In the genomic region with DNA sequence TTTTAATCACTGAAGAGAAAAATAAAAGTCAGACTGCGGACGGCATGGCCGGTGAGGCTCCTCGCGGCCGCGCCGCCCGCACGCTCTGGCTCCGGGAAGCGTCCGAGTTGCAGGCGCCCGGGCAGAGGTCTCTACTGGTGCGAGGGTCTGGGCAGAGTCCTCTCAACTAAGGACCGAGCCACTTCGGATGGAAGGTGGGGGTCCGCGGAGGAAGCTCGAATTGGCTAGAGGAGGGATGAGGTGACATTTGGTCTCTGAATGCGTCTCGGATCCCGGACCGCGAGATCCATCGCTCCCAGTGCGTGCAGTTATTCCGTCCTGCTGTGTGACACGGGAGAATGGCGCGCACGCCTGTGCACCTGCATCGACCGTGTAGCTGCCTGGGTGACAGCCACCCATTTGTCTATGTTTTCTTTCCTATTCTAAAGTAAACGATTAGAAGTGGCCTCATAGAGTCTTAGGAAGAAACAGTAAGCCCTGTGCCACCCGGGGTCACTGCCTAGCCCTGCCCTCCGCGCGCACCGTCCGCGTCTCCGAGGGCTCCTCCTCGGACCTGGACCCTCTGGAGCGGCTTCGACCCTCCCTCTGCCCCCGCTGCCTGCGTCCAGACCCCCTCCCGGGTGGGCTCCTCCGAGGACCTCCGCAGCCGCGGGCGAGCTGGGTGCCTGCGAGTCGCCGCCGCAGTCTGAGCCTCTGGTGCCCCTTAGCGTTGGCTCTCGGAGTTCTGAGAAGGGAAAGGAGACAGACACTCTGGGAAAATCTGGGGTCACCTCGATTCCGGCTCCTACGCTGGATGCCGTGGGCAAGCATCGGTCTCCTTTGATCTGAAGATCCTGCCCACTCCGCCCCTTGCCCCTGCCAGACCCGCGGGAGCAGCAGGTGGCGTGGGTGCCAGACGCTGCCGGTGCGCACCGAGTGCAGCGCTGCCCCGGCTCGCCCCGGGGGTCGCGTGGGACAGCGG, we compare ENCODE assay signal across 8 cellular contexts.
DNase-seq lines count a peak whose midpoint lies in the region; ATAC-seq and TF ChIP-seq lines count a peak whose summit lies in the region.

No MANE protein-coding gene starts in this region.

- no peak overlapping the region for H3K27ac Mint-ChIP-seq in WTC11

- TF ChIP-seq CTCF in WTC11 (IDR thresholded peaks at IDR 0.05): peak; percentile 23; the same call in 1 of the 2 replicates

- intact Hi-C loops in posterior cingulate gyrus (cut with DNase I): loop anchor here (1.0 to 5.0 kb wide), 2 partner anchors 496 to 657 kb away; no protein-coding TSS in a partner anchor

- H3K27me3 Mint-ChIP-seq in WTC11 (ENCODE audit: low read depth): peaks cover 53% of the 10 kb centered on the region

- H3K36me3 Mint-ChIP-seq in WTC11: no peaks in the 10 kb centered on the region

- no peaks in the 10 kb centered on the region for H3K9me3 Mint-ChIP-seq in WTC11

- POLR2A ChIA-PET in WTC11 (lab: Charles Lee): no interaction called here

- peak; percentile 84 for DNase-seq in COR-L47 (lab: John Stamatoyannopoulos, UW)
- DNase-seq in NCI-H1048 (lab: John Stamatoyannopoulos, UW): peak; percentile 25
- peak; percentile 63 for DNase-seq in WTC11 (ENCODE audit: low spot score)
- DNase-seq in foreskin melanocyte: peak; percentile 4
- DNase-seq in posterior cingulate gyrus: peak; percentile 46 to 96 (median 73)
- DNase-seq in GF-D8 (lab: John Stamatoyannopoulos, UW): no peak

- peaks cover 16% of the 10 kb centered on the region for H3K4me1 Mint-ChIP-seq in WTC11

- H3K4me3 Mint-ChIP-seq in WTC11: peak overlapping the region; percentile 92

- ATAC-seq in WTC11 (peak; percentile 65), HG02571 (IDR thresholded peaks at IDR 0.05; ENCODE audit: unreplicated experiment) (no peak), GM19328 (IDR thresholded peaks at IDR 0.05; ENCODE audit: unreplicated experiment) (no peak)

- CTCF ChIA-PET in WTC11 (lab: Charles Lee): interaction anchor here (1.0 to 1.2 kb wide), 2 partner anchors 188 to 629 kb away, joined by 3 read pairs; no protein-coding TSS in a partner anchor

TF ChIP-seq in WTC11, 78 proteins besides CTCF, POLR2A, EP300 and RAD21:
- TF ChIP-seq ETV6 (CRISPR knock-in tag; IDR thresholded peaks at IDR 0.05) (peak; percentile 25; the same call in 1 of the 2 replicates), GRHL2 (CRISPR knock-in tag; IDR thresholded peaks at IDR 0.05; ENCODE audit: insufficient replicate concordance, severe bottlenecking) (no peak), NFATC4 (CRISPR knock-in tag; IDR thresholded peaks at IDR 0.05) (no peak), KAT7 (CRISPR knock-in tag; IDR thresholded peaks at IDR 0.05; ENCODE audit: borderline replicate concordance) (0 out of 2 replicates have a peak, but pooled peaks have one; percentile 46), RELA (CRISPR knock-in tag; IDR thresholded peaks at IDR 0.05; ENCODE audit: borderline replicate concordance) (0 out of 2 replicates have a peak, but pooled peaks have one; percentile 57), TEAD1 (CRISPR knock-in tag; IDR thresholded peaks at IDR 0.05) (no peak), ZNF232 (CRISPR knock-in tag; IDR thresholded peaks at IDR 0.05) (no peak)
- TF ChIP-seq, protein P1, sequence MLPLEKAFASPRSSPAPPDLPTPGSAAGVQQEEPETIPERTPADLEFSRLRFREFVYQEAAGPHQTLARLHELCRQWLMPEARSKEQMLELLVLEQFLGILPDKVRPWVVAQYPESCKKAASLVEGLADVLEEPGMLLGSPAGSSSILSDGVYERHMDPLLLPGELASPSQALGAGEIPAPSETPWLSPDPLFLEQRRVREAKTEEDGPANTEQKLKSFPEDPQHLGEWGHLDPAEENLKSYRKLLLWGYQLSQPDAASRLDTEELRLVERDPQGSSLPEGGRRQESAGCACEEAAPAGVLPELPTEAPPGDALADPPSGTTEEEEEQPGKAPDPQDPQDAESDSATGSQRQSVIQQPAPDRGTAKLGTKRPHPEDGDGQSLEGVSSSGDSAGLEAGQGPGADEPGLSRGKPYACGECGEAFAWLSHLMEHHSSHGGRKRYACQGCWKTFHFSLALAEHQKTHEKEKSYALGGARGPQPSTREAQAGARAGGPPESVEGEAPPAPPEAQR (CRISPR knock-in tag; IDR thresholded peaks at IDR 0.05): no peak
- TF ChIP-seq, protein P2, sequence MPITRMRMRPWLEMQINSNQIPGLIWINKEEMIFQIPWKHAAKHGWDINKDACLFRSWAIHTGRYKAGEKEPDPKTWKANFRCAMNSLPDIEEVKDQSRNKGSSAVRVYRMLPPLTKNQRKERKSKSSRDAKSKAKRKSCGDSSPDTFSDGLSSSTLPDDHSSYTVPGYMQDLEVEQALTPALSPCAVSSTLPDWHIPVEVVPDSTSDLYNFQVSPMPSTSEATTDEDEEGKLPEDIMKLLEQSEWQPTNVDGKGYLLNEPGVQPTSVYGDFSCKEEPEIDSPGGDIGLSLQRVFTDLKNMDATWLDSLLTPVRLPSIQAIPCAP (CRISPR knock-in tag; IDR thresholded peaks at IDR 0.05): no peak
- TF ChIP-seq, protein P3, sequence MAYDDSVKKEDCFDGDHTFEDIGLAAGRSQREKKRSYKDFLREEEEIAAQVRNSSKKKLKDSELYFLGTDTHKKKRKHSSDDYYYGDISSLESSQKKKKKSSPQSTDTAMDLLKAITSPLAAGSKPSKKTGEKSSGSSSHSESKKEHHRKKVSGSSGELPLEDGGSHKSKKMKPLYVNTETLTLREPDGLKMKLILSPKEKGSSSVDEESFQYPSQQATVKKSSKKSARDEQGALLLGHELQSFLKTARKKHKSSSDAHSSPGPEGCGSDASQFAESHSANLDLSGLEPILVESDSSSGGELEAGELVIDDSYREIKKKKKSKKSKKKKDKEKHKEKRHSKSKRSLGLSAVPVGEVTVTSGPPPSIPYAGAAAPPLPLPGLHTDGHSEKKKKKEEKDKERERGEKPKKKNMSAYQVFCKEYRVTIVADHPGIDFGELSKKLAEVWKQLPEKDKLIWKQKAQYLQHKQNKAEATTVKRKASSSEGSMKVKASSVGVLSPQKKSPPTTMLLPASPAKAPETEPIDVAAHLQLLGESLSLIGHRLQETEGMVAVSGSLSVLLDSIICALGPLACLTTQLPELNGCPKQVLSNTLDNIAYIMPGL (CRISPR knock-in tag; IDR thresholded peaks at IDR 0.05): peak; percentile 86
